12 cellular contexts compared by ENCODE assay signal in genomic region chr3:65729553-65729952, GRCh38.
A peak's percentile ranks its signal among the peaks of the same experiment; 100 is the strongest.
DNase-seq lines count a peak whose midpoint lies in the region; ATAC-seq and TF ChIP-seq lines count a peak whose summit lies in the region.
"Had no signal": no experiment of that assay in that cellular context is flagged by ENCODE, and none has a peak within 500 bp of the region (broad histone marks: within the 10 kb centered on the region; RNA-seq: fewer than 3 reads in every experiment).

No MANE protein-coding gene starts in this region.

- WGBS in sigmoid colon, 2 donors = 9 to 44% methylated on average over 2 of the region's 2 CpGs

- peak; percentile 70 for DNase-seq in GM04503 (ENCODE audit: low read depth)
- DNase-seq in amniotic epithelial cell (ENCODE audit: low read depth) = peak; percentile 26
- peak; percentile 24 for DNase-seq in hepatic stellate cell (ENCODE audit: low spot score)
- peak; percentile 90 for DNase-seq in skeletal muscle cell (ENCODE audit: low read depth)
- no peak for DNase-seq in stimulated activated CD4-positive, alpha-beta T cell treated with anti-CD3 and anti-CD28 coated beads, Interleukin-2, amount 100 ng/mL, for 24 hours
- DNase-seq in sigmoid colon = no peak
- DNase-seq: activated CD4-positive, alpha-beta T cell treated with anti-CD3 and anti-CD28 coated beads, Interleukin-2, amount 50 U/mL, for 48 hours; GDM1 had no signal

- no peak for TF ChIP-seq POLR2A in sigmoid colon (IDR thresholded peaks at IDR 0.05)

- no peak for TF ChIP-seq EP300 in sigmoid colon (IDR thresholded peaks at IDR 0.05)

- H3K4me3 ChIP-seq in skeletal muscle cell (ENCODE audit: low read depth, low read length) = no peak overlapping the region
- no peak overlapping the region for H3K4me3 ChIP-seq in sigmoid colon

- no peak for TF ChIP-seq CTCF in sigmoid colon (IDR thresholded peaks at IDR 0.05)

- H3K36me3 ChIP-seq in sigmoid colon = no peaks in the 10 kb centered on the region

- no peak for ATAC-seq in HG03520 (IDR thresholded peaks at IDR 0.05; ENCODE audit: unreplicated experiment)
- no peak for ATAC-seq in GM21619 (IDR thresholded peaks at IDR 0.05; ENCODE audit: unreplicated experiment)
- ATAC-seq: Panc1 had no signal

- H3K4me1 ChIP-seq in sigmoid colon = peaks cover 0 to 18% (median 15%) of the 10 kb centered on the region in 4 donors
- H3K4me1 ChIP-seq: parathyroid adenoma had no signal

- H3K27ac ChIP-seq in sigmoid colon = peak overlapping the region in 2 of 4 donors; percentile 32 to 48
- H3K27ac ChIP-seq: parathyroid adenoma had no signal

- intact Hi-C loops in sigmoid colon (cut with DNase I) = no loop called here

- H3K9me3 ChIP-seq in sigmoid colon = no peaks in the 10 kb centered on the region

- no peaks in the 10 kb centered on the region for H3K27me3 ChIP-seq in sigmoid colon

Comparison
In these comparisons a context has a peak if more than half of its experiments do, and no peak if none do; other contexts are left out.
1. DNase-seq: peak in GM04503 (single experiment), amniotic epithelial cell (single experiment), hepatic stellate cell (single experiment) and skeletal muscle cell (single experiment); none in stimulated activated CD4-positive, alpha-beta T cell treated with anti-CD3 and anti-CD28 coated beads, Interleukin-2, amount 100 ng/mL, for 24 hours (0 of 2) and sigmoid colon (single experiment).